8 cellular contexts compared by ENCODE assay signal in genomic region chr13:41193919-41194824, GRCh38. TPM values are rescaled to one million over a fixed set of nuclear protein-coding genes. Genes with fewer than 3 reads are reported as not detected.
DNase-seq lines count a peak whose midpoint lies in the region; ATAC-seq and TF ChIP-seq lines count a peak whose summit lies in the region.

A gene with protein sequence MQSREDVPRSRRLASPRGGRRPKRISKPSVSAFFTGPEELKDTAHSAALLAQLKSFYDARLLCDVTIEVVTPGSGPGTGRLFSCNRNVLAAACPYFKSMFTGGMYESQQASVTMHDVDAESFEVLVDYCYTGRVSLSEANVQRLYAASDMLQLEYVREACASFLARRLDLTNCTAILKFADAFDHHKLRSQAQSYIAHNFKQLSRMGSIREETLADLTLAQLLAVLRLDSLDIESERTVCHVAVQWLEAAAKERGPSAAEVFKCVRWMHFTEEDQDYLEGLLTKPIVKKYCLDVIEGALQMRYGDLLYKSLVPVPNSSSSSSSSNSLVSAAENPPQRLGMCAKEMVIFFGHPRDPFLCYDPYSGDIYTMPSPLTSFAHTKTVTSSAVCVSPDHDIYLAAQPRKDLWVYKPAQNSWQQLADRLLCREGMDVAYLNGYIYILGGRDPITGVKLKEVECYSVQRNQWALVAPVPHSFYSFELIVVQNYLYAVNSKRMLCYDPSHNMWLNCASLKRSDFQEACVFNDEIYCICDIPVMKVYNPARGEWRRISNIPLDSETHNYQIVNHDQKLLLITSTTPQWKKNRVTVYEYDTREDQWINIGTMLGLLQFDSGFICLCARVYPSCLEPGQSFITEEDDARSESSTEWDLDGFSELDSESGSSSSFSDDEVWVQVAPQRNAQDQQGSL (minus strand): TSS chr13:41194569. CDS start chr13:41194257, 312 bp downstream.

- H3K36me3 ChIP-seq in ACC112 (ENCODE audit: insufficient read depth, low read length) (no peaks in the 10 kb centered on the region), brain microvascular endothelial cell (replicated peaks) (no peaks in the 10 kb centered on the region), iPS DF 6.9 (ENCODE audit: control insufficient read depth, insufficient read depth, low read length) (no peaks in the 10 kb centered on the region), sigmoid colon (no peaks in the 10 kb centered on the region)

- intact Hi-C loops in sigmoid colon (cut with DNase I), result loop anchor here (1.0 to 10.0 kb wide), 3 partner anchors 61 to 269 kb away; partner anchors contain the start of gene WBP4

- in situ Hi-C loops in brain microvascular endothelial cell (cut with HindIII; ENCODE audit: low pct_ligation_motif_present, low sequenced_read_pairs), result no loop called here

- ATAC-seq in GM18868 (IDR thresholded peaks at IDR 0.05; ENCODE audit: unreplicated experiment) (peak; percentile 98), HG03103 (IDR thresholded peaks at IDR 0.05; ENCODE audit: low read depth, unreplicated experiment) (peak; percentile 96)

- H2AFZ ChIP-seq in ACC112 (ENCODE audit: low read length, unreplicated experiment), result peak within 1 kb of the TSS; percentile 97

- H3K4me1 ChIP-seq in ACC112 (ENCODE audit: control insufficient read depth, insufficient read depth, low read length, unreplicated experiment) (peaks cover 18% of the 10 kb centered on the region), iPS DF 6.9 (ENCODE audit: control insufficient read depth, insufficient read depth, low read length) (peaks cover 2% of the 10 kb centered on the region; the same call in 1 of the 2 replicates), sigmoid colon (peaks cover 0 to 34% (median 24%) of the 10 kb centered on the region in 4 donors)

- H3K27me3 ChIP-seq in ACC112 (ENCODE audit: insufficient read depth, low read length) (no peaks in the 10 kb centered on the region), brain microvascular endothelial cell (replicated peaks) (no peaks in the 10 kb centered on the region), iPS DF 6.9 (ENCODE audit: control insufficient read depth, insufficient read depth, low read length) (no peaks in the 10 kb centered on the region), sigmoid colon (no peaks in the 10 kb centered on the region)

- H3K4me3 ChIP-seq in ACC112 (ENCODE audit: low read depth, low read length), result peak within 1 kb of the TSS; percentile 79
- peak within 1 kb of the TSS; percentile 54 for H3K4me3 ChIP-seq in brain microvascular endothelial cell (ENCODE audit: low read depth, low read length)
- peak within 1 kb of the TSS; percentile 49 for H3K4me3 ChIP-seq in iPS DF 6.9 (ENCODE audit: low read length)
- peak within 1 kb of the TSS; percentile 53 to 80 (median 68) for H3K4me3 ChIP-seq in sigmoid colon

- H3K79me2 ChIP-seq in ACC112 (ENCODE audit: control insufficient read depth, insufficient read depth, low read length, unreplicated experiment), result peaks cover 8% of the 10 kb centered on the region

- peak within 1 kb of the TSS; percentile 77 for H3K27ac ChIP-seq in ACC112 (ENCODE audit: low read depth, low read length)
- H3K27ac ChIP-seq in brain microvascular endothelial cell, result peak within 1 kb of the TSS; percentile 67
- H3K27ac ChIP-seq in iPS DF 6.9 (ENCODE audit: low read length), result no peak within 1 kb of the TSS
- peak within 1 kb of the TSS; percentile 82 to 92 (median 86) for H3K27ac ChIP-seq in sigmoid colon

- DNase-seq in NCI-H2171 (lab: John Stamatoyannopoulos, UW), result peak; percentile 70
- peak; percentile 92 for DNase-seq in UCSD-AML1 (lab: John Stamatoyannopoulos, UW; ENCODE audit: unreplicated experiment)
- DNase-seq in brain microvascular endothelial cell, result peak; percentile 98
- DNase-seq in iPS DF 6.9 (ENCODE audit: low read depth, low spot score), result peak; percentile 72
- peak; percentile 97 for DNase-seq in sigmoid colon

- TF ChIP-seq CTCF in brain microvascular endothelial cell (IDR thresholded peaks at IDR 0.05; ENCODE audit: low read depth, low read length, missing control alignments), result no peak
- no peak for TF ChIP-seq CTCF in sigmoid colon (IDR thresholded peaks at IDR 0.05)

- H3K9me3 ChIP-seq in iPS DF 6.9 (ENCODE audit: control insufficient read depth, insufficient read depth, low read length) (no peaks in the 10 kb centered on the region), sigmoid colon (no peaks in the 10 kb centered on the region)

- WGBS in iPS DF 6.9 (ENCODE audit: insufficient coverage, insufficient read length), result no CpG with 5 or more reads among the region's 66 CpGs
- 9 to 10% methylated on average over 66 of the region's 66 CpGs for WGBS in sigmoid colon, 2 donors

- TF ChIP-seq POLR2A in sigmoid colon (IDR thresholded peaks at IDR 0.05), result peak; percentile 32 to 38

- TF ChIP-seq EP300 in sigmoid colon (IDR thresholded peaks at IDR 0.05), result peak in 1 of 4 donors; percentile 32

RNA-seq across cellular contexts. Expression of the gene that starts here (rescaled TPM):
- total RNA-seq in sigmoid colon, result 10 to 100 TPM in 1 of 4 donors, 1 to 10 TPM in 3; 5.6 to 10.2 (median 8.0) TPM
- polyA plus RNA-seq in sigmoid colon, result 1 to 10 TPM; 1.2 to 2.8 (median 1.8) TPM
